ENCODE assay signal across 4 cellular contexts in genomic region chr1:26292735-26293134, GRCh38. TPM values are rescaled to one million over a fixed set of nuclear protein-coding genes. Genes with fewer than 3 reads are reported as not detected.
"Had no signal": no experiment of that assay in that cellular context is flagged by ENCODE, and none has a peak within 500 bp of the region (broad histone marks: within the 10 kb centered on the region; RNA-seq: fewer than 3 reads in every experiment).

No MANE protein-coding gene starts in this region.

RNA-seq across cellular contexts. Expression of gene CD52, which starts 25.0 kb away (rescaled TPM):
- total RNA-seq: bronchial epithelial cell, epithelial cell of proximal tubule, fibroblast of villous mesenchyme had no signal
- polyA plus RNA-seq: neural cell had no signal
